In genomic region chr10:44390585-44391072, GRCh38 we compare ENCODE assay signal across 1 cellular context.
A peak's percentile ranks its signal among the peaks of the same experiment; 100 is the strongest.
TF ChIP-seq lines count a peak whose summit lies in the region.

No MANE protein-coding gene starts in this region.

TF ChIP-seq in IMR-90, 13 proteins besides CTCF, POLR2A, EP300 and RAD21 (continued from another document):
- peak; percentile 60; the same call in 1 of the 2 replicates for TF ChIP-seq CEBPB (IDR thresholded peaks at IDR 0.05; ENCODE audit: low read depth, low read length)
TF ChIP-seq in IMR-90: peak in this region for 1.
